Comparison of ENCODE assay signal across 4 cellular contexts in the genomic region with DNA sequence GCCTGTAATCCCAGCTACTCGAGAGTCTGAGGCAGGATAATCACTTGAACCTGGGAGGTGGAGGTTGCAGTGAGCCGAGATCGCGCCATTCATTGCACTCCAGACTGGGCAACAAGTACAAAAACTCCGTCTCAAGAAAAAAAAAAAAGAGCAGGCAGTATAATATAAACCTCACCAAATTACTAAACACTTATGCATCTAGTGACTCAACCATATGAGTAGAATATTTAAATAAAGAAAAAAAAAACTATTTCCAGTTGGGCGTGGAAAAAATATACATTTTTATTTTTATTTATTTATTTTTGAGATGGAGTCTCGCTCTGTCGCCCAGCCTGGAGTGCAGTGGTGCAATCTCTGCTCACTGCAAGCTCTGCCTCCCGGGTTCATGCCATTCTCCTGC. TPM values are rescaled to one million over a fixed set of nuclear protein-coding genes. Genes with fewer than 3 reads are reported as not detected.
"Had no signal": no experiment of that assay in that cellular context is flagged by ENCODE, and none has a peak within 500 bp of the region (broad histone marks: within the 10 kb centered on the region; RNA-seq: fewer than 3 reads in every experiment).

No MANE protein-coding gene starts in this region.

RNA-seq across cellular contexts. Expression of a gene that starts 15.1 kb away (rescaled TPM):
- total RNA-seq: activated CD8-positive, alpha-beta memory T cell treated with anti-CD3 and anti-CD28 coated beads, Interleukin-2, amount 10 ng/mL, durations not matched to agents 7 days and 5 days; Right ventricle myocardium superior had no signal

RNA-seq across cellular contexts. Expression of a gene that starts 24.1 kb away (rescaled TPM):
- total RNA-seq: activated CD4-positive, alpha-beta memory T cell treated with anti-CD3 and anti-CD28 coated beads, Interleukin-2, amount 10 ng/mL, durations not matched to agents 7 days and 5 days; activated CD8-positive, alpha-beta memory T cell treated with anti-CD3 and anti-CD28 coated beads, Interleukin-2, amount 10 ng/mL, durations not matched to agents 7 days and 5 days; PC-9; Right ventricle myocardium superior had no signal
